ENCODE assay signal across 34 cellular contexts in genomic region chr1:228348708-228349467, GRCh38. TPM values are rescaled to one million over a fixed set of nuclear protein-coding genes. Genes with fewer than 3 reads are reported as not detected.
DNase-seq lines count a peak whose midpoint lies in the region; ATAC-seq, FAIRE-seq and TF ChIP-seq lines count a peak whose summit lies in the region.
"Had no signal": no experiment of that assay in that cellular context is flagged by ENCODE, and none has a peak within 500 bp of the region (broad histone marks: within the 10 kb centered on the region; RNA-seq: fewer than 3 reads in every experiment).

No MANE protein-coding gene starts in this region.

- peaks cover 4% of the 10 kb centered on the region for H3K9me3 Mint-ChIP-seq in activated naive CD8-positive, alpha-beta T cell treated with anti-CD3 and anti-CD28 coated beads, Interleukin-2, amount 10 ng/mL, durations not matched to agents 7 days and 5 days
- H3K9me3 Mint-ChIP-seq in activated naive CD8-positive, alpha-beta T cell treated with anti-CD3 and anti-CD28 coated beads, Interleukin-2, amount 50 U/mL, for 24 hours: peaks cover 3% of the 10 kb centered on the region
- peaks cover 5% of the 10 kb centered on the region for H3K9me3 Mint-ChIP-seq in GM23338
- H3K9me3 Mint-ChIP-seq: activated T-cell treated with anti-CD3 and anti-CD28 coated beads, Interleukin-2, amount 50 U/mL, for 4 hours had no signal

- intact Hi-C loops in adrenal gland (cut with DNase I): no loop called here
- intact Hi-C loops in esophagus squamous epithelium (cut with DNase I): no loop called here

- no peak for TF ChIP-seq CTCF in adrenal gland (IDR thresholded peaks at IDR 0.05)
- no peak for TF ChIP-seq CTCF in GM23338 (conservative IDR thresholded peaks at IDR 0.05; ENCODE audit: low read depth in 2 of 2)
- TF ChIP-seq CTCF in esophagus squamous epithelium (IDR thresholded peaks at IDR 0.05): no peak

- 0 out of 2 replicates have a peak, but pooled peaks cover under 1% of the 10 kb centered on the region for H3F3A ChIP-seq in GM23338 (replicated peaks; ENCODE audit: low read depth)

- H3K4me1 ChIP-seq in adrenal gland (replicated peaks in 1 of 2): no peaks in the 10 kb centered on the region
- no peaks in the 10 kb centered on the region for H3K4me1 ChIP-seq in small intestine (ENCODE audit: control insufficient read depth in 2 of 2, insufficient read depth in 1 of 2, low read depth in 1 of 2, low read length in 1 of 2)
- no peaks in the 10 kb centered on the region for H3K4me1 ChIP-seq in GM23338 (ENCODE audit: insufficient read depth)
- H3K4me1 ChIP-seq in esophagus squamous epithelium: peaks cover 0 to 9% (median under 1%) of the 10 kb centered on the region in 3 donors
- H3K4me1 ChIP-seq: pancreas, Peyer's patch, SJCRH30, uterus had no signal

- H3K79me2 ChIP-seq in GM23338 (replicated peaks; ENCODE audit: insufficient read depth): no peaks in the 10 kb centered on the region

- no peak overlapping the region for H2AFZ ChIP-seq in GM23338

- DNase-seq in activated naive CD8-positive, alpha-beta T cell treated with anti-CD3 and anti-CD28 coated beads, Interleukin-2, amount 10 ng/mL, durations not matched to agents 7 days and 5 days: peak; percentile 14
- no peak for DNase-seq in activated naive CD8-positive, alpha-beta T cell treated with anti-CD3 and anti-CD28 coated beads, Interleukin-2, amount 50 U/mL, for 24 hours
- peak in 4 of 7 donors; percentile 0 to 20 (median 3) for DNase-seq in adrenal gland
- peak; percentile 50 for DNase-seq in mucosa of gallbladder (ENCODE audit: low spot score)
- peak; percentile 82 for DNase-seq in small intestine
- no peak for DNase-seq in GM23338 (ENCODE audit: low spot score)
- no peak for DNase-seq in esophagus squamous epithelium (lab: John Stamatoyannopoulos, UW)
- DNase-seq: ACHN; activated CD4-positive, alpha-beta T cell treated with anti-CD3 and anti-CD28 coated beads, Interleukin-2, amount 10 ng/mL, durations not matched to agents 7 days and 5 days; activated naive CD4-positive, alpha-beta T cell treated with Interleukin-2 at 50 U/mL for 16 hours; DMS153; effector memory CD4-positive, alpha-beta T cell; HFFc6; midbrain; naive thymus-derived CD4-positive, alpha-beta T cell; NCI-H1092; NCI-H1694 treated with DMSO at 0.1 percent for 48 hours; NCI-H82; SJCRH30; stimulated activated CD8-positive, alpha-beta memory T cell treated with anti-CD3 and anti-CD28 coated beads, Interleukin-4, amount 100 ng/mL, for 48 hours; stimulated activated naive CD8-positive, alpha-beta T cell treated with anti-CD3 and anti-CD28 coated beads, Interleukin-15, amount 100 ng/mL, for 72 hours; SW 1271; T1000; WERI-Rb-1 had no signal

- TF ChIP-seq POLR2A in adrenal gland (IDR thresholded peaks at IDR 0.05): no peak
- no peak for TF ChIP-seq POLR2A in esophagus squamous epithelium (IDR thresholded peaks at IDR 0.05)

- H3K36me3 ChIP-seq in adrenal gland (replicated peaks in 1 of 2) (no peaks in the 10 kb centered on the region), small intestine (ENCODE audit: control insufficient read depth in 2 of 2, insufficient read depth in 2 of 2, low read length in 2 of 2) (no peaks in the 10 kb centered on the region), GM23338 (ENCODE audit: insufficient read depth) (no peaks in the 10 kb centered on the region), esophagus squamous epithelium (peaks cover 0 to 9% (median 0%) of the 10 kb centered on the region in 3 donors)
- H3K36me3 ChIP-seq: pancreas, Peyer's patch, SJCRH30, thoracic aorta, uterus, WERI-Rb-1 had no signal

- no peaks in the 10 kb centered on the region for H3K27me3 ChIP-seq in adrenal gland
- H3K27me3 ChIP-seq in small intestine (ENCODE audit: control insufficient read depth in 2 of 2, insufficient read depth in 2 of 2, low read length in 2 of 2): no peaks in the 10 kb centered on the region
- H3K27me3 ChIP-seq in GM23338 (ENCODE audit: insufficient read depth): no peaks in the 10 kb centered on the region
- no peaks in the 10 kb centered on the region for H3K27me3 ChIP-seq in esophagus squamous epithelium
- H3K27me3 ChIP-seq: pancreas, Peyer's patch, SJCRH30, uterus had no signal

- no peaks in the 10 kb centered on the region for H4K20me1 ChIP-seq in GM23338 (replicated peaks; ENCODE audit: insufficient read depth)

- no peak for ATAC-seq in activated naive CD8-positive, alpha-beta T cell treated with anti-CD3 and anti-CD28 coated beads, Interleukin-2, amount 10 ng/mL, durations not matched to agents 7 days and 5 days (ENCODE audit: low read depth)
- ATAC-seq in activated naive CD8-positive, alpha-beta T cell treated with anti-CD3 and anti-CD28 coated beads, Interleukin-2, amount 50 U/mL, for 24 hours: no peak
- no peak for ATAC-seq in GM23338
- ATAC-seq: activated T-cell treated with anti-CD3 and anti-CD28 coated beads, Interleukin-2, amount 50 U/mL, for 4 hours; naive thymus-derived CD4-positive, alpha-beta T cell; pancreas; stimulated activated naive CD8-positive, alpha-beta T cell treated with anti-CD3 and anti-CD28 coated beads, Interleukin-15, amount 100 ng/mL, for 72 hours had no signal

- POLR2A ChIA-PET in activated naive CD8-positive, alpha-beta T cell treated with anti-CD3 and anti-CD28 coated beads, Interleukin-2, amount 10 ng/mL, durations not matched to agents 7 days and 5 days (lab: Charles Lee): no interaction called here

- no peaks in the 10 kb centered on the region for H3K9me2 ChIP-seq in GM23338 (ENCODE audit: insufficient read depth)

- 68 to 74% (median 71%) methylated on average over 12 of the region's 12 CpGs for WGBS in adrenal gland, 4 donors
- 21 to 65% (median 31%) methylated on average over 12 of the region's 12 CpGs for WGBS in small intestine, 3 donors
- 67 to 70% methylated on average over 10 to 11 of the region's 12 CpGs for whole genome bisulfite sequencing in esophagus squamous epithelium, 2 donors

- no peak for FAIRE-seq in small intestine (lab: Jason Lieb, UNC)
- FAIRE-seq: bronchial epithelial cell, H1, pancreas had no signal

- no peaks in the 10 kb centered on the region for H3K27me3 Mint-ChIP-seq in activated naive CD8-positive, alpha-beta T cell treated with anti-CD3 and anti-CD28 coated beads, Interleukin-2, amount 10 ng/mL, durations not matched to agents 7 days and 5 days
- no peaks in the 10 kb centered on the region for H3K27me3 Mint-ChIP-seq in activated naive CD8-positive, alpha-beta T cell treated with anti-CD3 and anti-CD28 coated beads, Interleukin-2, amount 50 U/mL, for 24 hours
- peaks cover 1% of the 10 kb centered on the region for H3K27me3 Mint-ChIP-seq in GM23338 (ENCODE audit: insufficient read depth, low read depth, poor library complexity)
- H3K27me3 Mint-ChIP-seq: activated CD4-positive, alpha-beta T cell treated with anti-CD3 and anti-CD28 coated beads, Interleukin-2, amount 10 ng/mL, durations not matched to agents 7 days and 5 days; B cell; naive thymus-derived CD4-positive, alpha-beta T cell; stimulated activated naive CD8-positive, alpha-beta T cell treated with anti-CD3 and anti-CD28 coated beads, Interleukin-15, amount 100 ng/mL, for 72 hours had no signal

- peaks cover 3% of the 10 kb centered on the region for H3K36me3 Mint-ChIP-seq in activated naive CD8-positive, alpha-beta T cell treated with anti-CD3 and anti-CD28 coated beads, Interleukin-2, amount 10 ng/mL, durations not matched to agents 7 days and 5 days
- H3K36me3 Mint-ChIP-seq in activated naive CD8-positive, alpha-beta T cell treated with anti-CD3 and anti-CD28 coated beads, Interleukin-2, amount 50 U/mL, for 24 hours (ENCODE audit: low read depth): peaks cover 5% of the 10 kb centered on the region
- peaks cover 4% of the 10 kb centered on the region; the same call in 2 of the 3 replicates for H3K36me3 Mint-ChIP-seq in GM23338 (ENCODE audit: low read depth)

- H3K4me1 Mint-ChIP-seq in activated naive CD8-positive, alpha-beta T cell treated with anti-CD3 and anti-CD28 coated beads, Interleukin-2, amount 10 ng/mL, durations not matched to agents 7 days and 5 days: no peaks in the 10 kb centered on the region
- H3K4me1 Mint-ChIP-seq in activated naive CD8-positive, alpha-beta T cell treated with anti-CD3 and anti-CD28 coated beads, Interleukin-2, amount 50 U/mL, for 24 hours: no peaks in the 10 kb centered on the region
- no peaks in the 10 kb centered on the region for H3K4me1 Mint-ChIP-seq in GM23338
- H3K4me1 Mint-ChIP-seq: activated CD4-positive, alpha-beta T cell treated with anti-CD3 and anti-CD28 coated beads, Interleukin-2, amount 10 ng/mL, durations not matched to agents 7 days and 5 days; B cell; CD8-positive, alpha-beta memory T cell; stimulated activated naive CD8-positive, alpha-beta T cell treated with anti-CD3 and anti-CD28 coated beads, Interleukin-15, amount 100 ng/mL, for 72 hours had no signal

- H3K27ac ChIP-seq in adrenal gland (no peak overlapping the region), small intestine (ENCODE audit: low read depth in 1 of 2, low read length in 1 of 2) (no peak overlapping the region), GM23338 (ENCODE audit: low read depth) (no peak overlapping the region), esophagus squamous epithelium (no peak overlapping the region)
- H3K27ac ChIP-seq: coronary artery, pancreas, Peyer's patch, SJCRH30, thoracic aorta, uterus, WERI-Rb-1 had no signal

- no peak overlapping the region for H3K4me3 ChIP-seq in adrenal gland
- no peak overlapping the region for H3K4me3 ChIP-seq in small intestine (ENCODE audit: low read depth in 1 of 2, low read length in 2 of 2)
- H3K4me3 ChIP-seq in GM23338: no peak overlapping the region
- no peak overlapping the region for H3K4me3 ChIP-seq in esophagus squamous epithelium
- H3K4me3 ChIP-seq: coronary artery, pancreas, Peyer's patch, SJCRH30, thoracic aorta, uterus had no signal

- H3K9me3 ChIP-seq in adrenal gland (replicated peaks in 1 of 3): no peaks in the 10 kb centered on the region
- no peaks in the 10 kb centered on the region for H3K9me3 ChIP-seq in small intestine (ENCODE audit: control insufficient read depth, low read depth)
- no peaks in the 10 kb centered on the region for H3K9me3 ChIP-seq in esophagus squamous epithelium
- H3K9me3 ChIP-seq: pancreas, SJCRH30, thoracic aorta, uterus had no signal

- no peak overlapping the region for H3K4me3 Mint-ChIP-seq in activated naive CD8-positive, alpha-beta T cell treated with anti-CD3 and anti-CD28 coated beads, Interleukin-2, amount 10 ng/mL, durations not matched to agents 7 days and 5 days
- H3K4me3 Mint-ChIP-seq in activated naive CD8-positive, alpha-beta T cell treated with anti-CD3 and anti-CD28 coated beads, Interleukin-2, amount 50 U/mL, for 24 hours: no peak overlapping the region
- H3K4me3 Mint-ChIP-seq in GM23338: no peak overlapping the region
- H3K4me3 Mint-ChIP-seq: activated CD4-positive, alpha-beta T cell treated with anti-CD3 and anti-CD28 coated beads, Interleukin-2, amount 10 ng/mL, durations not matched to agents 7 days and 5 days; activated T-cell treated with anti-CD3 and anti-CD28 coated beads, Interleukin-2, amount 50 U/mL, for 4 hours; B cell; CD8-positive, alpha-beta memory T cell; HFFc6; naive thymus-derived CD4-positive, alpha-beta T cell; stimulated activated naive CD8-positive, alpha-beta T cell treated with anti-CD3 and anti-CD28 coated beads, Interleukin-15, amount 100 ng/mL, for 72 hours had no signal

- H3K4me2 ChIP-seq in GM23338: no peak overlapping the region

- no peak overlapping the region for H3K27ac Mint-ChIP-seq in activated naive CD8-positive, alpha-beta T cell treated with anti-CD3 and anti-CD28 coated beads, Interleukin-2, amount 10 ng/mL, durations not matched to agents 7 days and 5 days
- no peak overlapping the region for H3K27ac Mint-ChIP-seq in activated naive CD8-positive, alpha-beta T cell treated with anti-CD3 and anti-CD28 coated beads, Interleukin-2, amount 50 U/mL, for 24 hours
- H3K27ac Mint-ChIP-seq in GM23338: no peak overlapping the region
- H3K27ac Mint-ChIP-seq: activated CD4-positive, alpha-beta T cell treated with anti-CD3 and anti-CD28 coated beads, Interleukin-2, amount 10 ng/mL, durations not matched to agents 7 days and 5 days; B cell; HFFc6 had no signal

RNA-seq across cellular contexts. Expression of gene TRIM11, which starts 57.7 kb away (rescaled TPM):
- 10 to 100 TPM; 66.6 to 73.2 TPM for total RNA-seq in activated naive CD8-positive, alpha-beta T cell treated with anti-CD3 and anti-CD28 coated beads, Interleukin-2, amount 10 ng/mL, durations not matched to agents 7 days and 5 days
- 10 to 100 TPM; 12.1 to 26.7 (median 19.1) TPM for total RNA-seq in adrenal gland
- polyA plus RNA-seq in adrenal gland: 10 to 100 TPM in 2 of 3 donors, 1 to 10 TPM in 1; 3.5 to 17.2 (median 12.8) TPM
- total RNA-seq in mucosa of gallbladder: 33.3 TPM
- 10 to 100 TPM; 16.8 to 21.6 (median 19.1) TPM for polyA plus RNA-seq in small intestine
- total RNA-seq in GM23338 (2014; rRNA removed; shearing (Covaris generic)): 37.2 and 41.2 TPM in 2 replicates
- polyA plus RNA-seq in GM23338 (2016; fragmentation: Nextera tagmentation; extraction: Ambion mirVana): 16.2 and 17.5 TPM in 2 replicates
- 10 to 100 TPM; 15.2 to 30.8 (median 20.6) TPM for total RNA-seq in esophagus squamous epithelium

Comparison
In these comparisons a context has a peak if more than half of its experiments do, and no peak if none do; other contexts are left out.
1. DNase-seq: peak in activated naive CD8-positive, alpha-beta T cell treated with anti-CD3 and anti-CD28 coated beads, Interleukin-2, amount 10 ng/mL, durations not matched to agents 7 days and 5 days (single experiment), adrenal gland (4 of 7), mucosa of gallbladder (single experiment) and small intestine (single experiment); none in activated naive CD8-positive, alpha-beta T cell treated with anti-CD3 and anti-CD28 coated beads, Interleukin-2, amount 50 U/mL, for 24 hours (single experiment), GM23338 (single experiment) and esophagus squamous epithelium (single experiment).